In the genomic region with DNA sequence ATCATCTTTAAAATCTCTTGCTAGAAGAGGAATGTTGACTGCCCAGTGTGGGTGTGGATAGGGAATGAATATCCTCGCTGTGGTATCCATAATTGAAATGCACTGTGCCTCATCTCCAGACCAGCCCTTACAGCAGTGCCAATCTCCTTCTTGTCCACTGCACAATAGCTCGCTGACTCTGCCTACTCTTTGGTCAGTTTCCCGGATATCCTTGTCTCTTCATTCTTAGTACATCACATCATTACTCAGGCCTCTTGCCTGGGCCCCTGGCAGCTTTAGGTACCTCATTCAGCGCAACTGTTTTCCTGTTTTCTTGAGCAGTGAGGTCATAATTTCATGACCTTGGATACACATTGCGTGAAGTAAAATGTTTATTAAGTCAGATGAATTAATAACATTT, we compare ENCODE assay signal across 17 cellular contexts. TPM values are rescaled to one million over a fixed set of nuclear protein-coding genes. Genes with fewer than 3 reads are reported as not detected.
A peak's percentile ranks its signal among the peaks of the same experiment; 100 is the strongest.
DNase-seq lines count a peak whose midpoint lies in the region; ATAC-seq, FAIRE-seq and TF ChIP-seq lines count a peak whose summit lies in the region.
"Had no signal": no experiment of that assay in that cellular context is flagged by ENCODE, and none has a peak within 500 bp of the region (broad histone marks: within the 10 kb centered on the region; RNA-seq: fewer than 3 reads in every experiment).

No MANE protein-coding gene starts in this region.

- H3K18ac ChIP-seq in trophoblast cell (ENCODE audit: low read length) = no peak overlapping the region

- H2BK5ac ChIP-seq in trophoblast cell (ENCODE audit: low read depth, low read length, poor library complexity) = no peak overlapping the region

- no peak for ATAC-seq in activated naive CD4-positive, alpha-beta T cell treated with anti-CD3 and anti-CD28 coated beads, Interleukin-2, amount 50 U/mL, for 72 hours
- ATAC-seq: HCT116 had no signal

- H3K79me1 ChIP-seq in trophoblast cell (ENCODE audit: low read length) = no peaks in the 10 kb centered on the region

- H3K9me3 Mint-ChIP-seq in activated naive CD4-positive, alpha-beta T cell treated with anti-CD3 and anti-CD28 coated beads, Interleukin-2, amount 50 U/mL, for 72 hours = peaks cover 0 to 4% of the 10 kb centered on the region in 2 donors
- H3K9me3 Mint-ChIP-seq: CD8-positive, alpha-beta memory T cell had no signal

- dilution Hi-C loops in endothelial cell of umbilical vein (cut with MboI; ENCODE audit: extremely low pct_ligation_motif_present, low sequenced_read_pairs) = no loop called here

- H3K36me3 ChIP-seq in OCI-LY3 (replicated peaks; ENCODE audit: low read depth, low read length) (no peaks in the 10 kb centered on the region), endothelial cell of umbilical vein (ENCODE audit: control insufficient read depth in 2 of 2, extremely low read depth in 1 of 2, insufficient read depth in 2 of 2, low read length in 2 of 2) (no peaks in the 10 kb centered on the region), trophoblast cell (ENCODE audit: control insufficient read depth in 1 of 2, insufficient read depth in 2 of 2, low read length in 2 of 2) (no peaks in the 10 kb centered on the region)
- H3K36me3 ChIP-seq: BLaER1 had no signal

- peaks cover 0 to 4% of the 10 kb centered on the region in 2 donors for H3K36me3 Mint-ChIP-seq in activated naive CD4-positive, alpha-beta T cell treated with anti-CD3 and anti-CD28 coated beads, Interleukin-2, amount 50 U/mL, for 72 hours
- H3K36me3 Mint-ChIP-seq: CD8-positive, alpha-beta memory T cell had no signal

- H3K27me3 ChIP-seq in OCI-LY3 (ENCODE audit: low read depth, low read length) = no peaks in the 10 kb centered on the region
- no peaks in the 10 kb centered on the region for H3K27me3 ChIP-seq in endothelial cell of umbilical vein (ENCODE audit: control insufficient read depth in 2 of 2, insufficient read depth in 2 of 2, low read length in 2 of 2)
- H3K27me3 ChIP-seq in trophoblast cell (ENCODE audit: insufficient read depth, low read length) = no peaks in the 10 kb centered on the region
- H3K27me3 ChIP-seq: BLaER1 had no signal

- CTCF ChIA-PET in endothelial cell of umbilical vein (lab: Charles Lee) = interaction anchor here (0.6 to 2.8 kb wide), 9 partner anchors 11 to 302 kb away, joined by 3 to 19 read pairs (median 5); a partner anchor contains a TSS
- CTCF ChIA-PET in GM10248 (lab: Yijun Ruan, JAX) = interaction anchor here (0.7 to 2.0 kb wide), 4 partner anchors 8 to 102 kb away, joined by 3 to 5 read pairs (median 4); no protein-coding TSS in a partner anchor

- peak; percentile 88 for DNase-seq in endothelial cell of umbilical vein (ENCODE audit: low read depth, low spot score)
- DNase-seq in kidney tubule cell (ENCODE audit: low spot score) = peak; percentile 49
- peak; percentile 27 to 82 for DNase-seq in trophoblast cell
- DNase-seq in ureter (ENCODE audit: low spot score) = no peak
- DNase-seq in LoVo (ENCODE audit: low spot score) = no peak
- no peak for DNase-seq in GM10248 (ENCODE audit: extremely low spot score)
- no peak for DNase-seq in activated naive CD4-positive, alpha-beta T cell treated with anti-CD3 and anti-CD28 coated beads, Interleukin-2, amount 50 U/mL, for 72 hours (ENCODE audit: low spot score in 2 of 2)
- DNase-seq: 8988T; AML-193; Caco-2; CD8-positive, alpha-beta memory T cell; GF-D8; GM23248 had no signal

- H4K12ac ChIP-seq in trophoblast cell (ENCODE audit: low read depth, low read length) = no peak overlapping the region

- intact Hi-C loops in endothelial cell of umbilical vein (cut with micrococcal nuclease) = loop anchor here (1.0 to 2.0 kb wide), 3 partner anchors 12 to 38 kb away; a partner anchor contains a TSS

- no peak overlapping the region for H3K23ac ChIP-seq in trophoblast cell (ENCODE audit: low read length)

- peak; percentile 69 for TF ChIP-seq POLR2A in endothelial cell of umbilical vein (IDR thresholded peaks at IDR 0.05; ENCODE audit: low read depth, low read length)

- no peak overlapping the region for H2BK120ac ChIP-seq in trophoblast cell (ENCODE audit: insufficient read depth, low read length, poor library complexity)

- H2AFZ ChIP-seq in OCI-LY3 (ENCODE audit: low read depth, low read length) (no peak overlapping the region), endothelial cell of umbilical vein (ENCODE audit: low read depth, low read length) (peak overlapping the region; percentile 1), trophoblast cell (ENCODE audit: insufficient read depth, low read length, poor library complexity) (no peak overlapping the region)
- H2AFZ ChIP-seq: GM23248 had no signal

- no peak overlapping the region for H3K27ac ChIP-seq in OCI-LY3 (ENCODE audit: low read length)
- H3K27ac ChIP-seq in endothelial cell of umbilical vein (ENCODE audit: insufficient read depth, low read depth, low read length) = peak overlapping the region; percentile 74
- no peak overlapping the region for H3K27ac ChIP-seq in trophoblast cell (ENCODE audit: low read depth, low read length)
- H3K27ac ChIP-seq: BLaER1, GM23248 had no signal

- no peak overlapping the region for H4K91ac ChIP-seq in trophoblast cell (ENCODE audit: low read depth, low read length)

- H3K9me1 ChIP-seq in endothelial cell of umbilical vein (replicated peaks; ENCODE audit: control insufficient read depth, extremely low read depth, insufficient read depth, low read length) = no peaks in the 10 kb centered on the region

- H3K4me3 ChIP-seq in OCI-LY3 (ENCODE audit: low read length) (no peak overlapping the region), endothelial cell of umbilical vein (replicated peaks in 1 of 3; ENCODE audit: insufficient read depth in 1 of 3, low read depth in 1 of 3, low read length in 3 of 3) (no peak overlapping the region), trophoblast cell (ENCODE audit: low read depth, low read length) (no peak overlapping the region)
- H3K4me3 ChIP-seq: BLaER1, GM23248 had no signal

- no peaks in the 10 kb centered on the region for H3K9me3 ChIP-seq in OCI-LY3 (ENCODE audit: insufficient read depth, low read length)
- H3K9me3 ChIP-seq in endothelial cell of umbilical vein (replicated peaks; ENCODE audit: control insufficient read depth, insufficient read depth, low read length) = no peaks in the 10 kb centered on the region
- no peaks in the 10 kb centered on the region for H3K9me3 ChIP-seq in trophoblast cell (ENCODE audit: insufficient read depth, low read depth, low read length)
- H3K9me3 ChIP-seq: BLaER1, Caco-2 had no signal

- H3K27ac Mint-ChIP-seq in activated naive CD4-positive, alpha-beta T cell treated with anti-CD3 and anti-CD28 coated beads, Interleukin-2, amount 50 U/mL, for 72 hours = no peak overlapping the region
- H3K27ac Mint-ChIP-seq: CD8-positive, alpha-beta memory T cell had no signal

- FAIRE-seq in endothelial cell of umbilical vein (lab: Jason Lieb, UNC) = peak; percentile 87
- FAIRE-seq: H54 had no signal

- H4K20me1 ChIP-seq in OCI-LY3 (ENCODE audit: insufficient read depth, low read length) (no peaks in the 10 kb centered on the region), endothelial cell of umbilical vein (replicated peaks; ENCODE audit: control insufficient read depth, extremely low read depth, insufficient read depth, low read length) (no peaks in the 10 kb centered on the region)
- H4K20me1 ChIP-seq: BLaER1 had no signal

- H4K8ac ChIP-seq in trophoblast cell (ENCODE audit: low read depth, low read length) = no peak overlapping the region

- H3K4me1 ChIP-seq in OCI-LY3 (ENCODE audit: low read length) (peaks cover 39% of the 10 kb centered on the region), endothelial cell of umbilical vein (ENCODE audit: control insufficient read depth, extremely low read depth, insufficient read depth, low read length) (peaks cover 35% of the 10 kb centered on the region), trophoblast cell (ENCODE audit: control insufficient read depth in 1 of 2, insufficient read depth in 2 of 2, low read length in 2 of 2) (no peaks in the 10 kb centered on the region)
- H3K4me1 ChIP-seq: BLaER1, Caco-2 had no signal

- POLR2A ChIA-PET in endothelial cell of umbilical vein (lab: Charles Lee) = interaction anchor here (1.5 to 2.7 kb wide), 3 partner anchors 11 to 38 kb away, joined by 6 to 18 read pairs (median 15); a partner anchor contains a TSS
- POLR2A ChIA-PET in GM10248 (lab: Yijun Ruan, JAX) = no interaction called here

- H3K9ac ChIP-seq in OCI-LY3 (ENCODE audit: low read length) = no peak overlapping the region
- peak overlapping the region; percentile 59 for H3K9ac ChIP-seq in endothelial cell of umbilical vein (replicated peaks; ENCODE audit: extremely low read depth, insufficient read depth, low read length)
- H3K9ac ChIP-seq in trophoblast cell (ENCODE audit: low read length) = no peak overlapping the region
- H3K9ac ChIP-seq: BLaER1, GM23248 had no signal

- no peak overlapping the region for H3K4ac ChIP-seq in trophoblast cell (ENCODE audit: low read depth, low read length)

- H3K79me2 ChIP-seq in OCI-LY3 (ENCODE audit: low read length) (no peaks in the 10 kb centered on the region), endothelial cell of umbilical vein (ENCODE audit: control insufficient read depth, insufficient read depth, low read length) (no peaks in the 10 kb centered on the region), trophoblast cell (ENCODE audit: control insufficient read depth, insufficient read depth, low read length, poor library complexity) (no peaks in the 10 kb centered on the region)

- H2AK5ac ChIP-seq in trophoblast cell (ENCODE audit: low read length) = no peak overlapping the region

- H3K14ac ChIP-seq in trophoblast cell (ENCODE audit: low read length) = no peak overlapping the region

- no CpG with 5 or more reads among the region's 5 CpGs for WGBS in trophoblast cell (ENCODE audit: extremely low coverage, insufficient coverage, insufficient read length)

- TF ChIP-seq CTCF in OCI-LY3 (IDR thresholded peaks at IDR 0.05; ENCODE audit: low read depth, low read length) (no peak), endothelial cell of umbilical vein (IDR thresholded peaks at IDR 0.05; ENCODE audit: extremely low read depth in 1 of 2, insufficient read depth in 1 of 2, low read depth in 1 of 2, low read length in 2 of 2) (no peak), GM10248 (IDR thresholded peaks at IDR 0.05; ENCODE audit: control extremely low read depth, extremely low read depth, low read depth, missing control alignments) (no peak)

- peak overlapping the region; percentile 32 for H3K4me2 ChIP-seq in OCI-LY3 (ENCODE audit: low read length)
- H3K4me2 ChIP-seq in endothelial cell of umbilical vein (ENCODE audit: insufficient read depth, low read length) = peak overlapping the region; percentile 62
- no peak overlapping the region for H3K4me2 ChIP-seq in trophoblast cell (ENCODE audit: low read length)
- H3K4me2 ChIP-seq: BLaER1 had no signal

- H2BK12ac ChIP-seq in trophoblast cell (ENCODE audit: low read length) = no peak overlapping the region

- no TSS peak for BruUV-seq in endothelial cell of umbilical vein (replicated peaks; lab: Mats Ljungman, UMichigan)

RNA-seq across cellular contexts. Expression of a gene that starts 21.7 kb away (rescaled TPM):
- total RNA-seq in endothelial cell of umbilical vein (9.5 and 9.7 TPM in 2 replicates), ureter (1.7 TPM)
- polyA plus RNA-seq in endothelial cell of umbilical vein = 7.9 and 9.6 TPM in 2 replicates
- polyA plus RNA-seq in endothelial cell of umbilical vein (2011; cell fraction: cytosol; rRNA removed) = 8.5 and 10.0 TPM in 2 replicates
- polyA plus RNA-seq in endothelial cell of umbilical vein (2011; cell fraction: nucleus; rRNA removed) = 8.6 and 9.5 TPM in 2 replicates
- polyA plus RNA-seq in endothelial cell of umbilical vein (2012) = 10.7 and 14.4 TPM in 2 replicates
- 15.5 and 22.7 TPM in 2 replicates for polyA minus RNA-seq in endothelial cell of umbilical vein
- not detected for polyA minus RNA-seq in endothelial cell of umbilical vein (2011; cell fraction: cytosol; rRNA and poly(A)+ RNA removed)
- 10.7 and 16.8 TPM in 2 replicates for polyA minus RNA-seq in endothelial cell of umbilical vein (2011; cell fraction: nucleus; rRNA and poly(A)+ RNA removed)
- 1.1 and 1.2 TPM in 2 replicates for polyA plus RNA-seq in trophoblast cell (2013)
- total RNA-seq in activated naive CD4-positive, alpha-beta T cell treated with anti-CD3 and anti-CD28 coated beads, Interleukin-2, amount 50 U/mL, for 72 hours = under 1 TPM; 0.19 to 0.87 TPM
- total RNA-seq: Caco-2 had no signal
- polyA plus RNA-seq: CD8-positive, alpha-beta memory T cell had no signal

RNA-seq across cellular contexts. Expression of a gene that starts 38.3 kb away (rescaled TPM):
- total RNA-seq in endothelial cell of umbilical vein (26.8 and 29.7 TPM in 2 replicates), ureter (5.4 TPM)
- polyA plus RNA-seq in endothelial cell of umbilical vein = 25.4 and 27.9 TPM in 2 replicates
- polyA plus RNA-seq in endothelial cell of umbilical vein (2011; cell fraction: cytosol; rRNA removed) = 18.5 and 23.3 TPM in 2 replicates
- polyA plus RNA-seq in endothelial cell of umbilical vein (2011; cell fraction: nucleus; rRNA removed) = 57.7 and 59.7 TPM in 2 replicates
- polyA plus RNA-seq in endothelial cell of umbilical vein (2012) = 12.3 and 21.6 TPM in 2 replicates
- 31.0 and 42.3 TPM in 2 replicates for polyA minus RNA-seq in endothelial cell of umbilical vein
- not detected for polyA minus RNA-seq in endothelial cell of umbilical vein (2011; cell fraction: cytosol; rRNA and poly(A)+ RNA removed)
- 42.1 and 42.3 TPM in 2 replicates for polyA minus RNA-seq in endothelial cell of umbilical vein (2011; cell fraction: nucleus; rRNA and poly(A)+ RNA removed)
- 105 and 117 TPM in 2 replicates for polyA plus RNA-seq in trophoblast cell (2013)
- total RNA-seq in activated naive CD4-positive, alpha-beta T cell treated with anti-CD3 and anti-CD28 coated beads, Interleukin-2, amount 50 U/mL, for 72 hours = 10 to 100 TPM; 34.5 to 65.5 TPM
- total RNA-seq: Caco-2 had no signal

RNA-seq across cellular contexts. Expression of a gene that starts 50.9 kb away (rescaled TPM):
- total RNA-seq in endothelial cell of umbilical vein (20.3 and 21.2 TPM in 2 replicates), ureter (23.5 TPM)
- polyA plus RNA-seq in endothelial cell of umbilical vein = 3.3 and 3.8 TPM in 2 replicates
- 10.0 and 10.1 TPM in 2 replicates for polyA plus RNA-seq in endothelial cell of umbilical vein (2011; cell fraction: cytosol; rRNA removed)
- 4.6 TPM in 2 replicates for polyA plus RNA-seq in endothelial cell of umbilical vein (2011; cell fraction: nucleus; rRNA removed)
- polyA plus RNA-seq in endothelial cell of umbilical vein (2012) = 12.5 and 14.7 TPM in 2 replicates
- polyA minus RNA-seq in endothelial cell of umbilical vein = 1.00 and 3.7 TPM in 2 replicates
- 2.6 TPM for polyA minus RNA-seq in endothelial cell of umbilical vein (2011; cell fraction: cytosol; rRNA and poly(A)+ RNA removed)
- 1.8 and 2.0 TPM in 2 replicates for polyA minus RNA-seq in endothelial cell of umbilical vein (2011; cell fraction: nucleus; rRNA and poly(A)+ RNA removed)
- polyA plus RNA-seq in trophoblast cell (2013) = 18.3 and 18.5 TPM in 2 replicates
- total RNA-seq in activated naive CD4-positive, alpha-beta T cell treated with anti-CD3 and anti-CD28 coated beads, Interleukin-2, amount 50 U/mL, for 72 hours = 10 to 100 TPM; 30.3 to 48.5 TPM

Comparison
In these comparisons a context has a peak if more than half of its experiments do, and no peak if none do; other contexts are left out.
1. DNase-seq: peak in endothelial cell of umbilical vein (single experiment), kidney tubule cell (single experiment) and trophoblast cell (2 of 2); none in ureter (single experiment), LoVo (single experiment), GM10248 (single experiment) and activated naive CD4-positive, alpha-beta T cell treated with anti-CD3 and anti-CD28 coated beads, Interleukin-2, amount 50 U/mL, for 72 hours (0 of 2).